In genomic region chr17:57665128-57665527, GRCh38 we compare ENCODE assay signal across 2 cellular contexts.
TF ChIP-seq lines count a peak whose summit lies in the region.

No MANE protein-coding gene starts in this region.

TF ChIP-seq in IMR-90, 13 proteins besides CTCF, POLR2A, EP300 and RAD21:
- TF ChIP-seq CHD1 (IDR thresholded peaks at IDR 0.05; ENCODE audit: low read depth, low read length), result no peak
- no peak for TF ChIP-seq SMC3 (IDR thresholded peaks at IDR 0.05; ENCODE audit: low read depth, low read length)
- no peak for TF ChIP-seq MAZ (IDR thresholded peaks at IDR 0.05; ENCODE audit: borderline replicate concordance, low read depth, low read length)
- TF ChIP-seq MAFK (IDR thresholded peaks at IDR 0.05; ENCODE audit: low read depth, low read length), result no peak
TF ChIP-seq in IMR-90: peak in this region for 0.

TF ChIP-seq in SK-N-SH, 30 proteins besides CTCF, POLR2A, EP300 and RAD21 (continued from another document):
- TF ChIP-seq MXI1 (IDR thresholded peaks at IDR 0.05; ENCODE audit: low read depth, low read length) (peak; percentile 67; the same call in 1 of the 2 replicates), CHD2 (IDR thresholded peaks at IDR 0.05; ENCODE audit: low read length, partially characterized antibody) (peak; percentile 76), YY1 (IDR thresholded peaks at IDR 0.05; ENCODE audit: low read depth) (no peak), RCOR1 (IDR thresholded peaks at IDR 0.05; ENCODE audit: low read length) (peak; percentile 51; the same call in 1 of the 2 replicates), FOXJ3 (CRISPR knock-in tag; IDR thresholded peaks at IDR 0.05) (peak; percentile 50; the same call in 1 of the 2 replicates)
- TF ChIP-seq, protein P1, sequence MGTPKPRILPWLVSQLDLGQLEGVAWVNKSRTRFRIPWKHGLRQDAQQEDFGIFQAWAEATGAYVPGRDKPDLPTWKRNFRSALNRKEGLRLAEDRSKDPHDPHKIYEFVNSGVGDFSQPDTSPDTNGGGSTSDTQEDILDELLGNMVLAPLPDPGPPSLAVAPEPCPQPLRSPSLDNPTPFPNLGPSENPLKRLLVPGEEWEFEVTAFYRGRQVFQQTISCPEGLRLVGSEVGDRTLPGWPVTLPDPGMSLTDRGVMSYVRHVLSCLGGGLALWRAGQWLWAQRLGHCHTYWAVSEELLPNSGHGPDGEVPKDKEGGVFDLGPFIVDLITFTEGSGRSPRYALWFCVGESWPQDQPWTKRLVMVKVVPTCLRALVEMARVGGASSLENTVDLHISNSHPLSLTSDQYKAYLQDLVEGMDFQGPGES (IDR thresholded peaks at IDR 0.05; ENCODE audit: low read depth, low read length), result peak; percentile 25; the same call in 1 of the 2 replicates
TF ChIP-seq in SK-N-SH: peak in this region for 5.
